Comparison of ENCODE assay signal across 11 cellular contexts in genomic region chr4:147423229-147423628, GRCh38. TPM values are rescaled to one million over a fixed set of nuclear protein-coding genes. Genes with fewer than 3 reads are reported as not detected.
"Had no signal": no experiment of that assay in that cellular context is flagged by ENCODE, and none has a peak within 500 bp of the region (broad histone marks: within the 10 kb centered on the region; RNA-seq: fewer than 3 reads in every experiment).

No MANE protein-coding gene starts in this region.

- H3K4me3 ChIP-seq: GM23248, HAP-1, K562 had no signal

- H3K27ac ChIP-seq: GM23248, HL-60 had no signal

- H3K4me1 ChIP-seq: HAP-1 had no signal

- H3K36me3 ChIP-seq: HAP-1 had no signal

- ATAC-seq: HCT116, K562 had no signal

- H2AFZ ChIP-seq: GM23248 had no signal

- FAIRE-seq: K562 had no signal

- H3K9ac ChIP-seq: GM23248 had no signal

- DNase-seq: GM23248, GOT3, H7, HFFc6, IMR-90, KG1 had no signal

- H3K9me3 ChIP-seq: HAP-1 had no signal

RNA-seq across cellular contexts. Expression of gene EDNRA, which starts 57.7 kb away (rescaled TPM):
- total RNA-seq: H4, K562 had no signal
- polyA plus RNA-seq: K562 had no signal
